Comparison of ENCODE assay signal across 25 cellular contexts in the genomic region with DNA sequence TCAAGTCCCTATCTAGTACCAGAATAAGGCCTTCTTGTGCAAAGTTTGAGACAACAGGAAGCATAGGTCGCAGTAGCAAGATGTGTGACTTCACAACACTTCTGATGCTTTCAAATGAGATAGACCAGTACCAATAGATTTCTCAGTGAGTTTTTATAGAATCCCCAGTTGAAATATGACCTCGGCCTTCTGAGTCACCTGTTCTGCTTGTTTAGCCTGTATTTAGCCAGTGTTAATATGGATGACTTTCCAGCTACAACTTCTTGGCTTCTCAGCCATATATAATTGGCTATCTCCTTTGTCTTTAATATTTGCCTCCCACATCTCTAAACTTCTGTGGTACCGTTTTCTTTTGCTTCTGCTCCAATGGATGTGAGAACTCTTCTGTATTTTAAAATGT.
"Had no signal": no experiment of that assay in that cellular context is flagged by ENCODE, and none has a peak within 500 bp of the region (broad histone marks: within the 10 kb centered on the region; RNA-seq: fewer than 3 reads in every experiment).

No MANE protein-coding gene starts in this region.

- H3K4me3 Mint-ChIP-seq: memory B cell; naive thymus-derived CD4-positive, alpha-beta T cell; natural killer cell treated with Interleukin-12 subunit alpha and Interleukin-12 subunit beta and Interleukin-15 and Interleukin-18, amount 100 ng/mL, for 72 hours; stimulated activated naive B cell treated with anti-CD40 and anti-IgM and Interleukin-4, amounts not matched to agents 10 μg/mL and 1 μg/mL and 100 μg/mL, for 72 hours had no signal

- H3K4me3 ChIP-seq: left ventricle myocardium inferior, lung, mucosa of descending colon, ovary, skin epidermis, stomach, suprapubic skin, thoracic aorta, tibial artery, upper lobe of right lung had no signal

- H3K27ac Mint-ChIP-seq: memory B cell; naive thymus-derived CD4-positive, alpha-beta T cell; natural killer cell treated with Interleukin-12 subunit alpha and Interleukin-12 subunit beta and Interleukin-15 and Interleukin-18, amount 100 ng/mL, for 72 hours; progenitor cell of endocrine pancreas; stimulated activated naive B cell treated with anti-CD40 and anti-IgM and Interleukin-4, amounts not matched to agents 10 μg/mL and 1 μg/mL and 100 μg/mL, for 72 hours had no signal

- H3K27me3 ChIP-seq: ovary, stomach, suprapubic skin, tibial artery, upper lobe of right lung had no signal

- H3K36me3 ChIP-seq: left ventricle myocardium inferior, ovary, stomach, suprapubic skin, thoracic aorta, tibial artery, upper lobe of right lung had no signal

- H3K9me3 Mint-ChIP-seq: memory B cell; naive thymus-derived CD4-positive, alpha-beta T cell; natural killer cell treated with Interleukin-12 subunit alpha and Interleukin-12 subunit beta and Interleukin-15 and Interleukin-18, amount 100 ng/mL, for 72 hours; stimulated activated naive B cell treated with anti-CD40 and anti-IgM and Interleukin-4, amounts not matched to agents 10 μg/mL and 1 μg/mL and 100 μg/mL, for 72 hours had no signal

- H3K4me1 Mint-ChIP-seq: memory B cell had no signal

- H3K4me1 ChIP-seq: left ventricle myocardium inferior, stomach, upper lobe of right lung had no signal

- H3K36me3 Mint-ChIP-seq: naive thymus-derived CD4-positive, alpha-beta T cell; natural killer cell treated with Interleukin-12 subunit alpha and Interleukin-12 subunit beta and Interleukin-15 and Interleukin-18, amount 100 ng/mL, for 72 hours had no signal

- H3K27ac ChIP-seq: left ventricle myocardium inferior, ovary, skin epidermis, stomach, suprapubic skin, thoracic aorta, tibial artery, upper lobe of right lung had no signal

- ATAC-seq: mucosa of descending colon; naive thymus-derived CD4-positive, alpha-beta T cell; natural killer cell treated with Interleukin-12 subunit alpha and Interleukin-12 subunit beta and Interleukin-15 and Interleukin-18, amount 100 ng/mL, for 72 hours; right cardiac atrium; sciatic nerve; stimulated activated naive B cell treated with anti-CD40 and anti-IgM and Interleukin-4, amounts not matched to agents 10 μg/mL and 1 μg/mL and 100 μg/mL, for 72 hours; stimulated activated naive CD8-positive, alpha-beta T cell treated with anti-CD3 and anti-CD28 coated beads, Interleukin-15, Interleukin-2, amounts not matched to agents 100 U/mL and 50 U/mL, for 24 hours; upper lobe of right lung had no signal

- H3K27me3 Mint-ChIP-seq: memory B cell; progenitor cell of endocrine pancreas; stimulated activated naive B cell treated with anti-CD40 and anti-IgM and Interleukin-4, amounts not matched to agents 10 μg/mL and 1 μg/mL and 100 μg/mL, for 72 hours had no signal

- DNase-seq: islet precursor cell; left ventricle myocardium inferior; midbrain; mucosa of descending colon; naive thymus-derived CD4-positive, alpha-beta T cell; ovary; right cardiac atrium; stimulated activated CD4-positive, alpha-beta T cell treated with anti-CD3 and anti-CD28 coated beads, Interleukin-12 subunit alpha, Interleukin-12 subunit beta, amount 100 ng/mL, for 4 hours; stimulated activated CD4-positive, alpha-beta T cell treated with anti-CD3 and anti-CD28 coated beads, Interleukin-15, amount 100 ng/mL, for 24 hours; stimulated activated CD4-positive, alpha-beta T cell treated with anti-CD3 and anti-CD28 coated beads, Interleukin-2, amount 100 ng/mL, for 24 hours; stimulated activated CD4-positive, alpha-beta T cell treated with anti-CD3 and anti-CD28 coated beads, Interleukin-4, amount 100 ng/mL, for 1 hour; stimulated activated naive B cell treated with anti-CD40 and anti-IgM and Interleukin-4, amounts not matched to agents 10 μg/mL and 1 μg/mL and 100 μg/mL, for 72 hours; stimulated activated naive CD8-positive, alpha-beta T cell treated with anti-CD3 and anti-CD28 coated beads, Interleukin-15, Interleukin-2, amounts not matched to agents 100 U/mL and 50 U/mL, for 24 hours; stomach; tibial artery; trophoblast cell; upper lobe of right lung had no signal

- H3K9me3 ChIP-seq: left ventricle myocardium inferior, mucosa of descending colon, ovary, stomach, suprapubic skin, thoracic aorta, tibial artery, upper lobe of right lung had no signal
